ENCODE assay signal across 8 cellular contexts in genomic region chr3:194070634-194071409, GRCh38.
DNase-seq lines count a peak whose midpoint lies in the region; ATAC-seq and TF ChIP-seq lines count a peak whose summit lies in the region.

No MANE protein-coding gene starts in this region.

- H3K27me3 ChIP-seq in HUES64 (ENCODE audit: insufficient read depth, low read length) = peaks cover 37% of the 10 kb centered on the region
- no peaks in the 10 kb centered on the region for H3K27me3 ChIP-seq in thyroid gland

- peaks cover 4% of the 10 kb centered on the region; the same call in 1 of the 2 replicates for H3K9me3 ChIP-seq in HUES64 (ENCODE audit: insufficient read depth, low read depth, low read length)
- H3K9me3 ChIP-seq in thyroid gland = no peaks in the 10 kb centered on the region

- 2% methylated on average over 84 of the region's 84 CpGs for WGBS in HUES64
- 0% methylated on average over 13 of the region's 84 CpGs; no CpG with 5 or more reads in 1 of the 2 donors for WGBS in thyroid gland, 2 donors

- H3K36me3 Mint-ChIP-seq in osteocyte (ENCODE audit: unreplicated experiment) = peaks cover 12% of the 10 kb centered on the region

- H3K27ac Mint-ChIP-seq in osteocyte (ENCODE audit: unreplicated experiment) = peak overlapping the region; percentile 68

- peak overlapping the region; percentile 40 for H3K9ac ChIP-seq in HUES64 (ENCODE audit: low read depth, low read length)

- peaks cover 26% of the 10 kb centered on the region for H3K4me1 Mint-ChIP-seq in osteocyte (ENCODE audit: unreplicated experiment)

- peak overlapping the region; percentile 50 for H3K4me3 Mint-ChIP-seq in osteocyte (ENCODE audit: unreplicated experiment)

- no peak for TF ChIP-seq CTCF in osteocyte (IDR thresholded peaks at IDR 0.05)
- TF ChIP-seq CTCF in thyroid gland (IDR thresholded peaks at IDR 0.05) = peak in 3 of 6 experiments; percentile 13 to 25 (median 18)

- H3K4me3 ChIP-seq in HUES64 (ENCODE audit: low read length) (peak overlapping the region; percentile 47), thyroid gland (replicated peaks in 1 of 3) (peak overlapping the region in 1 of 3 donors; percentile 40)

- intact Hi-C loops in head of caudate nucleus (cut with DNase I) (no loop called here), thyroid gland (cut with DNase I) (no loop called here)

- H3K27ac ChIP-seq in HUES64 (ENCODE audit: low read depth, low read length) (no peak overlapping the region; the same call in 1 of the 2 replicates), thyroid gland (peak overlapping the region; percentile 80 to 91 (median 91))

- peaks cover 17% of the 10 kb centered on the region for H3K27me3 Mint-ChIP-seq in osteocyte (ENCODE audit: unreplicated experiment)

- peak; percentile 91 for ATAC-seq in GM21526 (IDR thresholded peaks at IDR 0.05; ENCODE audit: low FRiP score, unreplicated experiment)

- DNase-seq in DMS79 treated with DMSO at 0.1 percent for 48 hours (lab: John Stamatoyannopoulos, UW) (peak; percentile 78), RPMI8226 (peak; percentile 75), head of caudate nucleus (peak; percentile 28 to 85 (median 64)), osteocyte (ENCODE audit: extremely low spot score, unreplicated experiment) (peak; percentile 95), thyroid gland (peak; percentile 94)
- DNase-seq in activated naive CD4-positive, alpha-beta T cell treated with anti-CD3 and anti-CD28 coated beads, Interleukin-2, amount 50 U/mL, for 16 hours = peak; percentile 64

- H3K4me1 ChIP-seq in HUES64 (ENCODE audit: insufficient read depth, low read length) = peaks cover 2% of the 10 kb centered on the region; the same call in 1 of the 2 replicates
- H3K4me1 ChIP-seq in thyroid gland = peaks cover 12 to 19% of the 10 kb centered on the region in 2 donors

- peaks cover 25% of the 10 kb centered on the region for H3K9me3 Mint-ChIP-seq in osteocyte (ENCODE audit: unreplicated experiment)

- TF ChIP-seq POLR2A in thyroid gland (IDR thresholded peaks at IDR 0.05) = peak in 1 of 2 donors; percentile 62

- H3K36me3 ChIP-seq in HUES64 (ENCODE audit: insufficient read depth, low read length) (no peaks in the 10 kb centered on the region), thyroid gland (no peaks in the 10 kb centered on the region)
